Comparison of ENCODE assay signal across 15 cellular contexts in the genomic region with DNA sequence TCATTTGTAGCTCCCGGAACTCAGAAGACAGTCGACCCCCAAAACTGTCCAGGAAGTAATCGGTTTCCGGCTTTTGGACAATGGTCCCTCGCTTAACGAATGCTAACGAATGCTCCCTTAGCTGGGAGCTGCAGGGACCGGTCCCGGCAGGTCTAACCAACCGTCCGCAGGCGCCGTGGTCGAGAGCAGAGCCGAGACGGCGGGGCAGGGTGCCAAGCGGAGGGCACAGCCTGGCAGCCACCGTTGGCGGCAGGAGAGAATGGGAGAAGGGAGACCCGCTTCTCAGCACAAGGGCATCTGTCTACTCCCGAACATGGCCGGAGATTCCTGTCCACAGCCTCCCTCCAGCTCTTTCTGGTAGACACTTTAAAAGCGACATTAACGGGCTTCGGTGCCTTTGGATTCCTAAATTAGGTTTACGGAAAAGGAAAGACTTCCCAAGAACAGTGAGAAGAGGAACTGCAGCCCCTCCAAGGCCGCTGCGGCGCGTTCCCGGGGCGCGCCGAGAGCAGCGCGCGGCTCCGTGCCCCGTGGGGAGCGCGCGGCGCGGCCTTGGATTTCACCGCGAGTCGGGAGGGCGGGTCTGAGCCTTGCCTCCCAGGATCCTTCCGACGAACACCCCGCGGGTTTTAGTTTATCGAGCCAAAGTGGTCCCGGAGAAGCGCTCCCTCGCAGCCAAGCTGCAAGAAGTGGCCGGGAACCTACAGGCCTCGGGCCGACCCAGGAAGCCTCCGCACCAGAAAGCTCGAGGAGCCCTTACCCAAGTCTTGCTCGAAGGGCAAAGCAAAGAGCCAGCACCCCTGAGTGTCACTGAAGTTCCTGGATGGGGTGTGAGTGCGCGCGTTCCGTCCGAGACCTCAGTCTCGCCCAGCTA. TPM values are rescaled to one million over a fixed set of nuclear protein-coding genes. Genes with fewer than 3 reads are reported as not detected.
A peak's percentile ranks its signal among the peaks of the same experiment; 100 is the strongest.
DNase-seq lines count a peak whose midpoint lies in the region; ATAC-seq and TF ChIP-seq lines count a peak whose summit lies in the region.
"Had no signal": no experiment of that assay in that cellular context is flagged by ENCODE, and none has a peak within 500 bp of the region (broad histone marks: within the 10 kb centered on the region; RNA-seq: fewer than 3 reads in every experiment).

No MANE protein-coding gene starts in this region.

- H3K4me1 ChIP-seq in ectodermal cell (ENCODE audit: control insufficient read depth, insufficient read depth, low read length) = peaks cover 19% of the 10 kb centered on the region
- H3K4me1 ChIP-seq in thoracic aorta (ENCODE audit: control insufficient read depth in 1 of 2, low read depth in 2 of 2) = peaks cover 0 to 3% of the 10 kb centered on the region in 2 donors
- H3K4me1 ChIP-seq in naive thymus-derived CD4-positive, alpha-beta T cell (ENCODE audit: control insufficient read depth in 2 of 2, insufficient read depth in 2 of 2, low read length in 2 of 2) = no peaks in the 10 kb centered on the region

- H3K4me3 Mint-ChIP-seq in activated naive CD8-positive, alpha-beta T cell treated with anti-CD3 and anti-CD28 coated beads for 36 hours = peak overlapping the region; percentile 7
- H3K4me3 Mint-ChIP-seq in activated naive CD8-positive, alpha-beta T cell treated with anti-CD3 and anti-CD28 coated beads, Interleukin-2, amount 50 U/mL, for 24 hours = no peak overlapping the region
- peak overlapping the region in 3 of 10 donors; percentile 15 to 54 (median 34) for H3K4me3 Mint-ChIP-seq in naive thymus-derived CD4-positive, alpha-beta T cell

- TF ChIP-seq CTCF in thoracic aorta (IDR thresholded peaks at IDR 0.05) = no peak

- no peak for DNase-seq in activated naive CD8-positive, alpha-beta T cell treated with anti-CD3 and anti-CD28 coated beads for 36 hours
- no peak for DNase-seq in activated naive CD8-positive, alpha-beta T cell treated with anti-CD3 and anti-CD28 coated beads, Interleukin-2, amount 50 U/mL, for 24 hours
- DNase-seq in left kidney (ENCODE audit: low read depth, low spot score) = peak; percentile 57
- no peak for DNase-seq in thoracic aorta (ENCODE audit: low spot score)
- DNase-seq in activated effector memory CD4-positive, alpha-beta T cell treated with Interleukin-2 at 50 U/mL for 16 hours = no peak
- DNase-seq in epidermal melanocyte (ENCODE audit: insufficient read length, low spot score) = no peak
- DNase-seq in naive thymus-derived CD4-positive, alpha-beta T cell = no peak
- DNase-seq: BE2C; NCI-H526 treated with DMSO at 0.1 percent for 48 hours; SHP77 treated with DMSO at 0.1 percent for 48 hours; stimulated activated naive CD4-positive, alpha-beta T cell had no signal

- CTCF ChIA-PET in naive thymus-derived CD4-positive, alpha-beta T cell (lab: Charles Lee) = no interaction called here

- 1% methylated on average over 69 of the region's 69 CpGs for WGBS in ectodermal cell, 2 experiments

- H3K27me3 Mint-ChIP-seq in activated naive CD8-positive, alpha-beta T cell treated with anti-CD3 and anti-CD28 coated beads for 36 hours = peaks cover 97% of the 10 kb centered on the region
- peaks cover 87% of the 10 kb centered on the region for H3K27me3 Mint-ChIP-seq in activated naive CD8-positive, alpha-beta T cell treated with anti-CD3 and anti-CD28 coated beads, Interleukin-2, amount 50 U/mL, for 24 hours
- peaks cover 72 to 90% (median 73%) of the 10 kb centered on the region in 5 donors for H3K27me3 Mint-ChIP-seq in naive thymus-derived CD4-positive, alpha-beta T cell

- intact Hi-C loops in naive thymus-derived CD4-positive, alpha-beta T cell (cut with micrococcal nuclease) = no loop called here

- POLR2A ChIA-PET in naive thymus-derived CD4-positive, alpha-beta T cell (lab: Charles Lee) = no interaction called here

- peaks cover 9% of the 10 kb centered on the region for H3K9me3 Mint-ChIP-seq in activated naive CD8-positive, alpha-beta T cell treated with anti-CD3 and anti-CD28 coated beads for 36 hours
- peaks cover 12% of the 10 kb centered on the region for H3K9me3 Mint-ChIP-seq in activated naive CD8-positive, alpha-beta T cell treated with anti-CD3 and anti-CD28 coated beads, Interleukin-2, amount 50 U/mL, for 24 hours
- H3K9me3 Mint-ChIP-seq in naive thymus-derived CD4-positive, alpha-beta T cell = peaks cover 0 to 55% (median 8%) of the 10 kb centered on the region in 11 donors

- no peak for ATAC-seq in activated naive CD8-positive, alpha-beta T cell treated with anti-CD3 and anti-CD28 coated beads, Interleukin-2, amount 50 U/mL, for 24 hours
- no peak for ATAC-seq in thoracic aorta (ENCODE audit: insufficient number of reproducible peaks, low FRiP score, low read depth)
- ATAC-seq in naive thymus-derived CD4-positive, alpha-beta T cell = no peak

- no peaks in the 10 kb centered on the region for H3K9me3 ChIP-seq in ectodermal cell (ENCODE audit: control insufficient read depth, low read length)
- H3K9me3 ChIP-seq in thoracic aorta = no peaks in the 10 kb centered on the region
- peaks cover 0 to 5% (median 0%) of the 10 kb centered on the region in 3 experiments for H3K9me3 ChIP-seq in naive thymus-derived CD4-positive, alpha-beta T cell (ENCODE audit: control insufficient read depth in 2 of 3, low read length in 3 of 3)
- H3K9me3 ChIP-seq: BE2C, neutrophil had no signal

- peaks cover 10% of the 10 kb centered on the region for H3K4me1 Mint-ChIP-seq in activated naive CD8-positive, alpha-beta T cell treated with anti-CD3 and anti-CD28 coated beads for 36 hours
- peaks cover 9% of the 10 kb centered on the region for H3K4me1 Mint-ChIP-seq in activated naive CD8-positive, alpha-beta T cell treated with anti-CD3 and anti-CD28 coated beads, Interleukin-2, amount 50 U/mL, for 24 hours
- peaks cover 0 to 16% (median 14%) of the 10 kb centered on the region in 7 donors for H3K4me1 Mint-ChIP-seq in naive thymus-derived CD4-positive, alpha-beta T cell

- H3K36me3 Mint-ChIP-seq in activated naive CD8-positive, alpha-beta T cell treated with anti-CD3 and anti-CD28 coated beads for 36 hours = peaks cover 3% of the 10 kb centered on the region
- H3K36me3 Mint-ChIP-seq in activated naive CD8-positive, alpha-beta T cell treated with anti-CD3 and anti-CD28 coated beads, Interleukin-2, amount 50 U/mL, for 24 hours (ENCODE audit: low read depth) = peaks cover 8% of the 10 kb centered on the region
- H3K36me3 Mint-ChIP-seq in naive thymus-derived CD4-positive, alpha-beta T cell = peaks cover 0 to 1% (median 0%) of the 10 kb centered on the region in 5 donors

- H3K27ac ChIP-seq in ectodermal cell (ENCODE audit: insufficient read depth, low read depth, low read length, poor library complexity, severe bottlenecking) (no peak overlapping the region), thoracic aorta (no peak overlapping the region)
- H3K27ac ChIP-seq in naive thymus-derived CD4-positive, alpha-beta T cell (ENCODE audit: low read depth, low read length) = no peak overlapping the region
- H3K27ac ChIP-seq: HL-60, neutrophil had no signal

- H3K36me3 ChIP-seq in ectodermal cell (ENCODE audit: control insufficient read depth, insufficient read depth, low read length) = no peaks in the 10 kb centered on the region
- H3K36me3 ChIP-seq in thoracic aorta = no peaks in the 10 kb centered on the region
- no peaks in the 10 kb centered on the region for H3K36me3 ChIP-seq in naive thymus-derived CD4-positive, alpha-beta T cell (ENCODE audit: control insufficient read depth in 2 of 3, insufficient read depth in 3 of 3, low read length in 3 of 3)
- H3K36me3 ChIP-seq: neutrophil had no signal

- H3K4me3 ChIP-seq in ectodermal cell (ENCODE audit: insufficient read depth, low read depth, low read length) = peak overlapping the region; percentile 11
- peak overlapping the region; percentile 17 for H3K4me3 ChIP-seq in thoracic aorta
- no peak overlapping the region for H3K4me3 ChIP-seq in naive thymus-derived CD4-positive, alpha-beta T cell (ENCODE audit: low read length)

- no peak overlapping the region for H3K27ac Mint-ChIP-seq in activated naive CD8-positive, alpha-beta T cell treated with anti-CD3 and anti-CD28 coated beads for 36 hours
- no peak overlapping the region for H3K27ac Mint-ChIP-seq in activated naive CD8-positive, alpha-beta T cell treated with anti-CD3 and anti-CD28 coated beads, Interleukin-2, amount 50 U/mL, for 24 hours
- H3K27ac Mint-ChIP-seq in naive thymus-derived CD4-positive, alpha-beta T cell = peak overlapping the region in 1 of 9 donors; percentile 69

- H3K27me3 ChIP-seq in ectodermal cell (ENCODE audit: control insufficient read depth, insufficient read depth, low read length, poor library complexity, severe bottlenecking) (peaks cover 100% of the 10 kb centered on the region), thoracic aorta (replicated peaks; ENCODE audit: insufficient read depth) (peaks cover 31% of the 10 kb centered on the region)
- peaks cover 13 to 41% of the 10 kb centered on the region in 2 donors for H3K27me3 ChIP-seq in naive thymus-derived CD4-positive, alpha-beta T cell (ENCODE audit: control insufficient read depth in 2 of 2, insufficient read depth in 2 of 2, low read length in 2 of 2)
- H3K27me3 ChIP-seq: BE2C had no signal

RNA-seq across cellular contexts. Expression of a gene that starts 3.6 kb away (rescaled TPM):
- under 1 TPM in 1 of 2 experiments, not detected in 1; 0.12 TPM for total RNA-seq in activated naive CD8-positive, alpha-beta T cell treated with anti-CD3 and anti-CD28 coated beads for 36 hours
- 0.30 TPM for polyA plus RNA-seq in ectodermal cell (2013, experiment 1 of 4)
- not detected for polyA plus RNA-seq in ectodermal cell (2013, experiment 2 of 4)
- 0.43 TPM for polyA plus RNA-seq in ectodermal cell (2013, experiment 3 of 4)
- polyA plus RNA-seq in ectodermal cell (2013, experiment 4 of 4) = 0.28 TPM
- total RNA-seq in thoracic aorta = 1 to 10 TPM in 1 of 2 donors, under 1 TPM in 1; 0.35 to 3.4 TPM
- not detected for total RNA-seq in naive thymus-derived CD4-positive, alpha-beta T cell
- polyA plus RNA-seq in naive thymus-derived CD4-positive, alpha-beta T cell = not detected
- polyA plus RNA-seq: esophagus had no signal
